In genomic region chr9:137578518-137579258, GRCh38 we compare ENCODE assay signal across 1 cellular context.
A peak's percentile ranks its signal among the peaks of the same experiment; 100 is the strongest.
TF ChIP-seq lines count a peak whose summit lies in the region.

TSS of gene DPH7 (minus strand) at chr9:137578925. CDS start at chr9:137578777, 148 bp downstream.

TF ChIP-seq in K562, 482 proteins besides CTCF, POLR2A, EP300 and RAD21 (continued from another document and continues in another):
- TF ChIP-seq FOXP1 (CRISPR knock-in tag; IDR thresholded peaks at IDR 0.05): peak; percentile 49; the same call in 1 of the 2 replicates
- TF ChIP-seq EZH2 (IDR thresholded peaks at IDR 0.05; ENCODE audit: borderline replicate concordance, low read depth, low read length): no peak
- TF ChIP-seq THAP12 (CRISPR knock-in tag; IDR thresholded peaks at IDR 0.05): peak; percentile 93
- no peak for TF ChIP-seq NFRKB (IDR thresholded peaks at IDR 0.05; ENCODE audit: low read depth)
- TF ChIP-seq ZNF436 (CRISPR knock-in tag; IDR thresholded peaks at IDR 0.05): no peak
- TF ChIP-seq NR0B1 (IDR thresholded peaks at IDR 0.05; ENCODE audit: partially characterized antibody): no peak
- TF ChIP-seq ZNF143 (CRISPR knock-in tag; IDR thresholded peaks at IDR 0.05): no peak
- TF ChIP-seq ZNF165 (CRISPR knock-in tag; IDR thresholded peaks at IDR 0.05; ENCODE audit: borderline replicate concordance): no peak; the same call in 1 of the 2 replicates
- TF ChIP-seq GATA2 (CRISPR knock-in tag; IDR thresholded peaks at IDR 0.05): no peak
- TF ChIP-seq TAF9B (IDR thresholded peaks at IDR 0.05; ENCODE audit: partially characterized antibody): no peak
- TF ChIP-seq ARID4B (CRISPR knock-in tag; IDR thresholded peaks at IDR 0.05): peak; percentile 93
- no peak for TF ChIP-seq MAFG (tag; conservative IDR thresholded peaks at IDR 0.05)
- TF ChIP-seq RBFOX2 (IDR thresholded peaks at IDR 0.05; ENCODE audit: low read depth, low read length): peak; percentile 90
- TF ChIP-seq HDAC6 (IDR thresholded peaks at IDR 0.05; ENCODE audit: low read depth, low read length): no peak
- no peak for TF ChIP-seq ZNF586 (CRISPR knock-in tag; conservative IDR thresholded peaks at IDR 0.05)
- no peak for TF ChIP-seq PRPF4 (IDR thresholded peaks at IDR 0.05; ENCODE audit: insufficient read depth, low read depth, low read length, poor library complexity, severe bottlenecking)
- no peak for TF ChIP-seq COPS2 (conservative IDR thresholded peaks at IDR 0.05)
- no peak for TF ChIP-seq NUFIP1 (IDR thresholded peaks at IDR 0.05; ENCODE audit: partially characterized antibody)
- peak; percentile 99 for TF ChIP-seq ZBTB40 (IDR thresholded peaks at IDR 0.05)
- TF ChIP-seq ZBTB40 (CRISPR knock-in tag; IDR thresholded peaks at IDR 0.05): no peak
- no peak for TF ChIP-seq GATAD2A (IDR thresholded peaks at IDR 0.05)
- no peak for TF ChIP-seq SMARCA5 (IDR thresholded peaks at IDR 0.05)
- TF ChIP-seq HIVEP1 (CRISPR knock-in tag; IDR thresholded peaks at IDR 0.05): no peak
- 0 out of 2 replicates have a peak, but pooled peaks have one; percentile 10 for TF ChIP-seq NFXL1 (CRISPR knock-in tag; IDR thresholded peaks at IDR 0.05)
- no peak for TF ChIP-seq RFX1 (IDR thresholded peaks at IDR 0.05)
- TF ChIP-seq CBFA2T3 (IDR thresholded peaks at IDR 0.05): no peak
- TF ChIP-seq CUX1 (CRISPR knock-in tag; IDR thresholded peaks at IDR 0.05): no peak
- TF ChIP-seq GTF3C2 (IDR thresholded peaks at IDR 0.05; ENCODE audit: borderline replicate concordance, extremely low read depth, insufficient read length): no peak
- TF ChIP-seq SMARCB1 (IDR thresholded peaks at IDR 0.05; ENCODE audit: insufficient read length, low read depth): no peak
